ENCODE assay signal across 24 cellular contexts in genomic region chr6:123841067-123841896, GRCh38. TPM values are rescaled to one million over a fixed set of nuclear protein-coding genes. Genes with fewer than 3 reads are reported as not detected.
DNase-seq lines count a peak whose midpoint lies in the region; ATAC-seq and TF ChIP-seq lines count a peak whose summit lies in the region.
"Had no signal": no experiment of that assay in that cellular context is flagged by ENCODE, and none has a peak within 500 bp of the region (broad histone marks: within the 10 kb centered on the region; RNA-seq: fewer than 3 reads in every experiment).

No MANE protein-coding gene starts in this region.

- H3K27ac ChIP-seq in naive thymus-derived CD4-positive, alpha-beta T cell (ENCODE audit: low read depth, low read length), result no peak overlapping the region
- no peak overlapping the region for H3K27ac ChIP-seq in coronary artery
- H3K27ac ChIP-seq: 22Rv1, esophagus muscularis mucosa, HL-60, upper lobe of right lung had no signal

- POLR2A ChIA-PET in naive thymus-derived CD4-positive, alpha-beta T cell (lab: Charles Lee), result no interaction called here

- H3K4me3 ChIP-seq in naive thymus-derived CD4-positive, alpha-beta T cell (ENCODE audit: low read length), result no peak overlapping the region
- H3K4me3 ChIP-seq in coronary artery, result no peak overlapping the region
- H3K4me3 ChIP-seq: esophagus muscularis mucosa, upper lobe of right lung had no signal

- no peak overlapping the region for H3K4me3 Mint-ChIP-seq in naive thymus-derived CD4-positive, alpha-beta T cell
- H3K4me3 Mint-ChIP-seq: activated T-cell treated with anti-CD3 and anti-CD28 coated beads, Interleukin-2, amount 50 U/mL, for 72 hours; IgD-negative memory B cell had no signal

- intact Hi-C loops in naive thymus-derived CD4-positive, alpha-beta T cell (cut with micrococcal nuclease), result no loop called here

- no peaks in the 10 kb centered on the region for H3K36me3 Mint-ChIP-seq in naive thymus-derived CD4-positive, alpha-beta T cell
- H3K36me3 Mint-ChIP-seq: activated naive CD4-positive, alpha-beta T cell treated with anti-CD3 and anti-CD28 coated beads, Interleukin-2, amount 50 U/mL, for 72 hours; IgD-negative memory B cell had no signal

- H3K4me1 ChIP-seq in naive thymus-derived CD4-positive, alpha-beta T cell (ENCODE audit: control insufficient read depth in 2 of 2, insufficient read depth in 2 of 2, low read length in 2 of 2), result no peaks in the 10 kb centered on the region
- H3K4me1 ChIP-seq: esophagus muscularis mucosa, upper lobe of right lung had no signal

- no peak overlapping the region for H3K27ac Mint-ChIP-seq in naive thymus-derived CD4-positive, alpha-beta T cell
- H3K27ac Mint-ChIP-seq: activated naive CD4-positive, alpha-beta T cell treated with anti-CD3 and anti-CD28 coated beads, Interleukin-2, amount 50 U/mL, for 72 hours; activated T-cell treated with anti-CD3 and anti-CD28 coated beads, Interleukin-2, amount 50 U/mL, for 72 hours; IgD-negative memory B cell had no signal

- DNase-seq in DMS53 (lab: John Stamatoyannopoulos, UW) (peak; percentile 25), DMS53 treated with DMSO at 0.1 percent for 48 hours (lab: John Stamatoyannopoulos, UW; ENCODE audit: unreplicated experiment) (no peak), NCI-H146 treated with DMSO at 0.1 percent for 48 hours (lab: John Stamatoyannopoulos, UW; ENCODE audit: unreplicated experiment) (peak; percentile 54), NCI-H748 (lab: John Stamatoyannopoulos, UW; ENCODE audit: unreplicated experiment) (peak; percentile 97), coronary artery (ENCODE audit: low spot score) (no peak)
- no peak for DNase-seq in naive thymus-derived CD4-positive, alpha-beta T cell
- DNase-seq in activated CD4-positive, alpha-beta T cell treated with anti-CD3 and anti-CD28 coated beads, Interleukin-2, amount 50 U/mL, for 48 hours, result no peak
- DNase-seq: activated CD4-positive, CD25-positive, alpha-beta regulatory T cell treated with anti-CD3 and anti-CD28 coated beads, Interleukin-2, amount 50 U/mL, for 72 hours; activated CD8-positive, alpha-beta memory T cell treated with anti-CD3 and anti-CD28 coated beads for 24 hours; activated T-cell treated with anti-CD3 and anti-CD28 coated beads, Interleukin-2, amount 50 U/mL, for 72 hours; effector CD8-positive, alpha-beta T cell; mammary epithelial cell; NCI-H446 treated with DMSO at 0.1 percent for 48 hours; occipital lobe; retina; SW 1271; upper lobe of right lung had no signal

- no peaks in the 10 kb centered on the region for H3K9me3 ChIP-seq in naive thymus-derived CD4-positive, alpha-beta T cell (ENCODE audit: control insufficient read depth in 2 of 3, low read length in 3 of 3)
- H3K9me3 ChIP-seq: esophagus muscularis mucosa, upper lobe of right lung had no signal

- no peaks in the 10 kb centered on the region for H3K27me3 ChIP-seq in naive thymus-derived CD4-positive, alpha-beta T cell (ENCODE audit: control insufficient read depth in 2 of 2, insufficient read depth in 2 of 2, low read length in 2 of 2)
- H3K27me3 ChIP-seq: esophagus muscularis mucosa, upper lobe of right lung had no signal

- no peaks in the 10 kb centered on the region for H3K36me3 ChIP-seq in naive thymus-derived CD4-positive, alpha-beta T cell (ENCODE audit: control insufficient read depth in 2 of 3, insufficient read depth in 3 of 3, low read length in 3 of 3)
- H3K36me3 ChIP-seq: esophagus muscularis mucosa, upper lobe of right lung had no signal

- peaks cover 0 to 5% (median 0%) of the 10 kb centered on the region in 5 donors for H3K27me3 Mint-ChIP-seq in naive thymus-derived CD4-positive, alpha-beta T cell
- H3K27me3 Mint-ChIP-seq: IgD-negative memory B cell had no signal

- TF ChIP-seq CTCF in coronary artery (IDR thresholded peaks at IDR 0.05), result no peak

- H3K9me3 Mint-ChIP-seq in naive thymus-derived CD4-positive, alpha-beta T cell, result peaks cover 0 to 5% (median 0%) of the 10 kb centered on the region in 11 donors
- H3K9me3 Mint-ChIP-seq: activated T-cell treated with anti-CD3 and anti-CD28 coated beads, Interleukin-2, amount 50 U/mL, for 72 hours had no signal

- CTCF ChIA-PET in naive thymus-derived CD4-positive, alpha-beta T cell (lab: Charles Lee), result no interaction called here

- no peaks in the 10 kb centered on the region for H3K4me1 Mint-ChIP-seq in naive thymus-derived CD4-positive, alpha-beta T cell
- H3K4me1 Mint-ChIP-seq: IgD-negative memory B cell had no signal

- ATAC-seq in naive thymus-derived CD4-positive, alpha-beta T cell, result peak; percentile 22
- ATAC-seq in HG03135 (IDR thresholded peaks at IDR 0.05; ENCODE audit: unreplicated experiment), result no peak
- ATAC-seq: activated naive CD4-positive, alpha-beta T cell treated with anti-CD3 and anti-CD28 coated beads, Interleukin-2, amount 50 U/mL, for 72 hours; activated T-cell treated with anti-CD3 and anti-CD28 coated beads, Interleukin-2, amount 50 U/mL, for 72 hours; upper lobe of right lung had no signal

RNA-seq across cellular contexts. Expression of gene NKAIN2, which starts 37.6 kb away (rescaled TPM):
- 1 to 10 TPM in 1 of 5 experiments, not detected in 4; 2.9 TPM for total RNA-seq in naive thymus-derived CD4-positive, alpha-beta T cell
- polyA plus RNA-seq in naive thymus-derived CD4-positive, alpha-beta T cell, result under 1 TPM in 1 of 2 donors, not detected in 1; 0.21 TPM
- total RNA-seq: activated naive CD4-positive, alpha-beta T cell treated with anti-CD3 and anti-CD28 coated beads, Interleukin-2, amount 50 U/mL, for 72 hours; activated T-cell treated with anti-CD3 and anti-CD28 coated beads, Interleukin-2, amount 50 U/mL, for 72 hours; kidney epithelial cell; upper lobe of right lung had no signal
- polyA plus RNA-seq: IgD-negative memory B cell, mammary epithelial cell had no signal

Comparison
In these comparisons a context has a peak if more than half of its experiments do, and no peak if none do; other contexts are left out.
1. DNase-seq: peak in DMS53 (single experiment), NCI-H146 treated with DMSO at 0.1 percent for 48 hours (single experiment) and NCI-H748 (single experiment); none in DMS53 treated with DMSO at 0.1 percent for 48 hours (single experiment), naive thymus-derived CD4-positive, alpha-beta T cell (0 of 9), coronary artery (single experiment) and activated CD4-positive, alpha-beta T cell treated with anti-CD3 and anti-CD28 coated beads, Interleukin-2, amount 50 U/mL, for 48 hours (0 of 2).